ENCODE assay signal across 26 cellular contexts in genomic region chr3:3778641-3779270, GRCh38. TPM values are rescaled to one million over a fixed set of nuclear protein-coding genes. Genes with fewer than 3 reads are reported as not detected.
"Had no signal": no experiment of that assay in that cellular context is flagged by ENCODE, and none has a peak within 500 bp of the region (broad histone marks: within the 10 kb centered on the region; RNA-seq: fewer than 3 reads in every experiment).

No MANE protein-coding gene starts in this region.

- H3K27ac ChIP-seq: gastroesophageal sphincter, lower lobe of right lung, right lobe of liver, skin epidermis, thoracic aorta, uterus had no signal

- H3K27me3 ChIP-seq: gastroesophageal sphincter, right lobe of liver, uterus had no signal

- H3K36me3 ChIP-seq: lower lobe of right lung, right lobe of liver, thoracic aorta, uterus had no signal

- H3K9me3 ChIP-seq: right lobe of liver, uterus had no signal

- H3K4me1 ChIP-seq: gastroesophageal sphincter, lower lobe of right lung, right lobe of liver, uterus had no signal

- DNase-seq: activated CD4-positive, alpha-beta T cell treated with anti-CD3 and anti-CD28 coated beads for 36 hours; activated CD4-positive, CD25-positive, alpha-beta regulatory T cell; activated CD8-positive, alpha-beta memory T cell treated with anti-CD3 and anti-CD28 coated beads, Interleukin-2, amount 10 ng/mL, durations not matched to agents 7 days and 5 days; activated CD8-positive, alpha-beta T cell treated with anti-CD3 and anti-CD28 coated beads, Interleukin-2, amount 10 ng/mL, durations not matched to agents 7 days and 5 days; activated T-cell treated with anti-CD3 and anti-CD28 coated beads, Interleukin-2, amount 50 U/mL, for 48 hours; caudate nucleus; endodermal cell; head of caudate nucleus; hippocampal formation; immature natural killer cell; lower lobe of right lung; mesendoderm; natural killer cell; posterior cingulate gyrus; right lobe of liver; stimulated activated CD4-positive, alpha-beta T cell treated with anti-CD3 and anti-CD28 coated beads, Interleukin-12 subunit alpha, Interleukin-12 subunit beta, amount 100 ng/mL, for 4 hours; stimulated activated CD4-positive, alpha-beta T cell treated with anti-CD3 and anti-CD28 coated beads, Interleukin-4, amount 100 ng/mL, for 1 hour; stimulated activated naive CD8-positive, alpha-beta T cell treated with anti-CD3 and anti-CD28 coated beads, Interleukin-15, Interleukin-2, amounts not matched to agents 100 U/mL and 50 U/mL, for 24 hours; T-helper 1 cell; trophoblast cell; uterus had no signal

- H3K4me3 ChIP-seq: gastroesophageal sphincter, lower lobe of right lung, right lobe of liver, skin epidermis, thoracic aorta, uterus had no signal

- ATAC-seq: activated CD4-positive, alpha-beta T cell treated with anti-CD3 and anti-CD28 coated beads for 36 hours; activated CD8-positive, alpha-beta memory T cell treated with anti-CD3 and anti-CD28 coated beads, Interleukin-2, amount 10 ng/mL, durations not matched to agents 7 days and 5 days; activated CD8-positive, alpha-beta T cell treated with anti-CD3 and anti-CD28 coated beads, Interleukin-2, amount 10 ng/mL, durations not matched to agents 7 days and 5 days; gastroesophageal sphincter; left lobe of liver; lower lobe of right lung; natural killer cell; right lobe of liver; stimulated activated naive CD8-positive, alpha-beta T cell treated with anti-CD3 and anti-CD28 coated beads, Interleukin-15, Interleukin-2, amounts not matched to agents 100 U/mL and 50 U/mL, for 24 hours had no signal

RNA-seq across cellular contexts. Expression of gene LRRN1, which starts 20.5 kb away (rescaled TPM):
- total RNA-seq: activated T-helper 2 cell treated with anti-CD3 and anti-CD28 coated beads, Interferon-gamma antibody, Interleukin-2, Interleukin-4, amounts not matched to agents 10 μg/mL and 5 μg/mL and 100 μg/mL, durations not matched to agents 14 hours and 24 hours and 36 hours had no signal
